ENCODE assay signal across 13 cellular contexts in genomic region chr17:61904094-61904710, GRCh38. TPM values are rescaled to one million over a fixed set of nuclear protein-coding genes. Genes with fewer than 3 reads are reported as not detected.
DNase-seq lines count a peak whose midpoint lies in the region; ATAC-seq and TF ChIP-seq lines count a peak whose summit lies in the region.
"Had no signal": no experiment of that assay in that cellular context is flagged by ENCODE, and none has a peak within 500 bp of the region (broad histone marks: within the 10 kb centered on the region; RNA-seq: fewer than 3 reads in every experiment).

No MANE protein-coding gene starts in this region.

- no peaks in the 10 kb centered on the region for H3K4me1 ChIP-seq in CD4-positive, CD25-positive, alpha-beta regulatory T cell (ENCODE audit: control insufficient read depth, insufficient read depth, low read length, poor library complexity, severe bottlenecking)
- H3K4me1 ChIP-seq in sigmoid colon: no peaks in the 10 kb centered on the region
- H3K4me1 ChIP-seq: BE2C, tibial artery had no signal

- H3K4me3 Mint-ChIP-seq in CD4-positive, CD25-positive, alpha-beta regulatory T cell: peak overlapping the region; percentile 39 to 89 (median 70)

- H3K4me3 ChIP-seq in CD4-positive, CD25-positive, alpha-beta regulatory T cell (ENCODE audit: low read depth, low read length): peak overlapping the region; percentile 85
- H3K4me3 ChIP-seq in sigmoid colon (no peak overlapping the region), foreskin fibroblast (ENCODE audit: low read depth in 1 of 2, low read length in 2 of 2) (no peak overlapping the region)
- H3K4me3 ChIP-seq: K562, tibial artery had no signal

- peaks cover 34% of the 10 kb centered on the region for H3K36me3 Mint-ChIP-seq in CD4-positive, CD25-positive, alpha-beta regulatory T cell

- no peaks in the 10 kb centered on the region for H3K9me3 ChIP-seq in CD4-positive, CD25-positive, alpha-beta regulatory T cell (ENCODE audit: control insufficient read depth in 2 of 2, low read length in 2 of 2)
- H3K9me3 ChIP-seq in sigmoid colon: no peaks in the 10 kb centered on the region
- H3K9me3 ChIP-seq: BE2C, tibial artery had no signal

- 64 to 87% methylated on average over 5 of the region's 5 CpGs for WGBS in sigmoid colon, 2 donors

- peaks cover 2 to 10% (median 6%) of the 10 kb centered on the region in 4 donors for H3K4me1 Mint-ChIP-seq in CD4-positive, CD25-positive, alpha-beta regulatory T cell

- peak overlapping the region; percentile 76 for H3K27ac ChIP-seq in CD4-positive, CD25-positive, alpha-beta regulatory T cell (ENCODE audit: insufficient read depth, low read length, poor library complexity, severe bottlenecking)
- no peak overlapping the region for H3K27ac ChIP-seq in sigmoid colon
- H3K27ac ChIP-seq: tibial artery had no signal

- TF ChIP-seq EP300 in sigmoid colon (IDR thresholded peaks at IDR 0.05): no peak

- H3K36me3 ChIP-seq in CD4-positive, CD25-positive, alpha-beta regulatory T cell (ENCODE audit: control insufficient read depth, insufficient read depth, low read length): peaks cover 25% of the 10 kb centered on the region
- H3K36me3 ChIP-seq in sigmoid colon: peaks cover 0 to 82% (median 17%) of the 10 kb centered on the region in 4 donors

- intact Hi-C loops in sigmoid colon (cut with DNase I): no loop called here

- no peaks in the 10 kb centered on the region for H3K27me3 Mint-ChIP-seq in CD4-positive, CD25-positive, alpha-beta regulatory T cell

- TF ChIP-seq POLR2A in sigmoid colon (IDR thresholded peaks at IDR 0.05): no peak

- no peaks in the 10 kb centered on the region for H3K9me3 Mint-ChIP-seq in CD4-positive, CD25-positive, alpha-beta regulatory T cell

- DNase-seq in CD4-positive, CD25-positive, alpha-beta regulatory T cell: peak; percentile 7 to 75 (median 51)
- peak; percentile 11 for DNase-seq in GM19240 (ENCODE audit: insufficient read length, low spot score)
- peak; percentile 72 for DNase-seq in activated effector memory CD4-positive, alpha-beta T cell treated with anti-CD3 and anti-CD28 coated beads, Interleukin-2, amount 50 U/mL, for 16 hours
- no peak for DNase-seq in NCI-H82 treated with DMSO at 0.1 percent for 48 hours (lab: John Stamatoyannopoulos, UW; ENCODE audit: unreplicated experiment)
- no peak for DNase-seq in sigmoid colon
- no peak for DNase-seq in foreskin fibroblast
- DNase-seq: BE2C, erythroblast, left ventricle myocardium superior, tibial artery had no signal

- no peak for TF ChIP-seq CTCF in sigmoid colon (IDR thresholded peaks at IDR 0.05)
- no peak for TF ChIP-seq CTCF in foreskin fibroblast (IDR thresholded peaks at IDR 0.05; ENCODE audit: low read depth, low read length)

- peak overlapping the region; percentile 72 to 89 (median 77) for H3K27ac Mint-ChIP-seq in CD4-positive, CD25-positive, alpha-beta regulatory T cell

- no peaks in the 10 kb centered on the region for H3K27me3 ChIP-seq in CD4-positive, CD25-positive, alpha-beta regulatory T cell (ENCODE audit: control insufficient read depth, insufficient read depth, low read length)
- no peaks in the 10 kb centered on the region for H3K27me3 ChIP-seq in sigmoid colon
- H3K27me3 ChIP-seq: BE2C, tibial artery had no signal

- ATAC-seq in CD4-positive, CD25-positive, alpha-beta regulatory T cell (ENCODE audit: low read depth in 2 of 2): peak; percentile 82 to 89
- ATAC-seq in HG03280 (IDR thresholded peaks at IDR 0.05; ENCODE audit: unreplicated experiment) (peak; percentile 93), HG03108 (IDR thresholded peaks at IDR 0.05; ENCODE audit: unreplicated experiment) (no peak)
- ATAC-seq: K562, left ventricle myocardium superior had no signal

RNA-seq across cellular contexts. Expression of gene INTS2, which starts 23.6 kb away (rescaled TPM):
- total RNA-seq in CD4-positive, CD25-positive, alpha-beta regulatory T cell: 10.3 TPM
- 1 to 10 TPM; 3.3 to 4.5 (median 4.3) TPM for polyA plus RNA-seq in CD4-positive, CD25-positive, alpha-beta regulatory T cell
- total RNA-seq in sigmoid colon: 10 to 100 TPM in 2 of 4 donors, 1 to 10 TPM in 2; 7.2 to 15.3 (median 8.9) TPM
- polyA plus RNA-seq in sigmoid colon: 1 to 10 TPM in 2 of 3 donors, under 1 TPM in 1; 0.60 to 3.9 (median 1.2) TPM

RNA-seq across cellular contexts. Expression of gene BRIP1, which starts 40.9 kb away (rescaled TPM):
- total RNA-seq in CD4-positive, CD25-positive, alpha-beta regulatory T cell: 3.0 TPM
- 1 to 10 TPM in 3 of 4 donors, under 1 TPM in 1; 0.71 to 2.4 (median 1.2) TPM for polyA plus RNA-seq in CD4-positive, CD25-positive, alpha-beta regulatory T cell
- total RNA-seq in sigmoid colon: under 1 TPM in 3 of 4 donors, not detected in 1; 0.27 to 0.55 (median 0.36) TPM
- polyA plus RNA-seq in sigmoid colon: 1 to 10 TPM in 1 of 3 donors, under 1 TPM in 2; under 0.01 to 1.5 (median 0.46) TPM

Comparison
In these comparisons a context has a peak if more than half of its experiments do, and no peak if none do; other contexts are left out.
1. DNase-seq: peak in CD4-positive, CD25-positive, alpha-beta regulatory T cell (3 of 3), GM19240 (single experiment) and activated effector memory CD4-positive, alpha-beta T cell treated with anti-CD3 and anti-CD28 coated beads, Interleukin-2, amount 50 U/mL, for 16 hours (single experiment); none in NCI-H82 treated with DMSO at 0.1 percent for 48 hours (single experiment), sigmoid colon (single experiment) and foreskin fibroblast (0 of 2).